16 cellular contexts compared by ENCODE assay signal in genomic region chr3:41101231-41101630, GRCh38.
A peak's percentile ranks its signal among the peaks of the same experiment; 100 is the strongest.
DNase-seq lines count a peak whose midpoint lies in the region; ATAC-seq, FAIRE-seq and TF ChIP-seq lines count a peak whose summit lies in the region.
"Had no signal": no experiment of that assay in that cellular context is flagged by ENCODE, and none has a peak within 500 bp of the region (broad histone marks: within the 10 kb centered on the region; RNA-seq: fewer than 3 reads in every experiment).

No MANE protein-coding gene starts in this region.

- H3K4me1 ChIP-seq in GM23338 (ENCODE audit: insufficient read depth): peaks cover 14% of the 10 kb centered on the region; the same call in 1 of the 2 replicates
- peaks cover 9% of the 10 kb centered on the region for H3K4me1 ChIP-seq in hepatocyte (ENCODE audit: insufficient read depth)
- H3K4me1 ChIP-seq in mesendoderm (ENCODE audit: control insufficient read depth, low read depth, low read length): peaks cover 15% of the 10 kb centered on the region
- H3K4me1 ChIP-seq: BLaER1 treated with 17β-estradiol and CSF1 and Interleukin-3, amounts not matched to agents 10 nM and 100 nM; HAP-1 had no signal

- peaks cover 3% of the 10 kb centered on the region for H3K27me3 Mint-ChIP-seq in GM23338 (ENCODE audit: insufficient read depth, low read depth, poor library complexity)
- H3K27me3 Mint-ChIP-seq in activated CD4-positive, alpha-beta T cell treated with anti-CD3 and anti-CD28 coated beads for 36 hours: no peaks in the 10 kb centered on the region

- H3K9me2 ChIP-seq in GM23338 (ENCODE audit: insufficient read depth) (peaks cover 11% of the 10 kb centered on the region; the same call in 1 of the 2 replicates), hepatocyte (replicated peaks; ENCODE audit: insufficient read depth) (no peaks in the 10 kb centered on the region)

- TF ChIP-seq CTCF in GM23338 (conservative IDR thresholded peaks at IDR 0.05; ENCODE audit: low read depth in 2 of 2) (0 out of 4 replicates have a peak, but pooled peaks of 1 of the 2 experiments have one; percentile 2), bronchial epithelial cell (IDR thresholded peaks at IDR 0.05; ENCODE audit: insufficient read depth, low read length, severe bottlenecking) (no peak), hepatocyte (IDR thresholded peaks at IDR 0.05; ENCODE audit: poor library complexity) (no peak)

- H3K4ac ChIP-seq in mesendoderm (ENCODE audit: low read depth, low read length): no peak overlapping the region

- H3K27ac ChIP-seq in GM23338 (ENCODE audit: low read depth): no peak overlapping the region
- peak overlapping the region; percentile 82 for H3K27ac ChIP-seq in hepatocyte
- no peak overlapping the region for H3K27ac ChIP-seq in mesendoderm (ENCODE audit: low read depth, low read length)
- H3K27ac ChIP-seq: BLaER1 treated with 17β-estradiol and CSF1 and Interleukin-3, amounts not matched to agents 10 nM and 100 nM had no signal

- H2AFZ ChIP-seq in GM23338 (no peak overlapping the region), hepatocyte (no peak overlapping the region)

- no peak overlapping the region for H3K9ac ChIP-seq in mesendoderm (ENCODE audit: low read length)
- H3K9ac ChIP-seq: BLaER1 treated with 17β-estradiol and CSF1 and Interleukin-3, amounts not matched to agents 10 nM and 100 nM had no signal

- no peaks in the 10 kb centered on the region for H3K27me3 ChIP-seq in GM23338 (ENCODE audit: insufficient read depth)
- no peaks in the 10 kb centered on the region for H3K27me3 ChIP-seq in bronchial epithelial cell (ENCODE audit: control insufficient read depth, insufficient read depth, low read length)
- no peaks in the 10 kb centered on the region for H3K27me3 ChIP-seq in hepatocyte
- H3K27me3 ChIP-seq in mesendoderm (ENCODE audit: insufficient read depth, low read length, poor library complexity): no peaks in the 10 kb centered on the region
- H3K27me3 ChIP-seq: BLaER1 treated with 17β-estradiol and CSF1 and Interleukin-3, amounts not matched to agents 10 nM and 100 nM had no signal

- H3K9me3 Mint-ChIP-seq in GM23338: no peaks in the 10 kb centered on the region
- no peaks in the 10 kb centered on the region for H3K9me3 Mint-ChIP-seq in activated CD4-positive, alpha-beta T cell treated with anti-CD3 and anti-CD28 coated beads for 36 hours (ENCODE audit: low read depth)
- H3K9me3 Mint-ChIP-seq: CD8-positive, alpha-beta T cell had no signal

- no peak overlapping the region for H3K27ac Mint-ChIP-seq in GM23338
- no peak overlapping the region for H3K27ac Mint-ChIP-seq in activated CD4-positive, alpha-beta T cell treated with anti-CD3 and anti-CD28 coated beads for 36 hours
- H3K27ac Mint-ChIP-seq: B cell; CD8-positive, alpha-beta T cell had no signal

- H3K79me1 ChIP-seq in mesendoderm (ENCODE audit: low read length): no peaks in the 10 kb centered on the region

- H2BK5ac ChIP-seq in mesendoderm (ENCODE audit: low read length): no peak overlapping the region

- POLR2A ChIA-PET in activated CD4-positive, alpha-beta T cell treated with anti-CD3 and anti-CD28 coated beads for 36 hours (lab: Charles Lee): no interaction called here

- no peaks in the 10 kb centered on the region for H3F3A ChIP-seq in GM23338 (replicated peaks; ENCODE audit: low read depth)

- H3K79me2 ChIP-seq in GM23338 (replicated peaks; ENCODE audit: insufficient read depth): no peaks in the 10 kb centered on the region
- no peaks in the 10 kb centered on the region for H3K79me2 ChIP-seq in hepatocyte
- H3K79me2 ChIP-seq in mesendoderm (ENCODE audit: control insufficient read depth, insufficient read depth, low read length): no peaks in the 10 kb centered on the region

- H3K36me3 ChIP-seq in GM23338 (ENCODE audit: insufficient read depth) (no peaks in the 10 kb centered on the region), bronchial epithelial cell (ENCODE audit: control insufficient read depth, insufficient read depth, low read length) (no peaks in the 10 kb centered on the region), hepatocyte (replicated peaks; ENCODE audit: insufficient read depth, low read depth) (no peaks in the 10 kb centered on the region), mesendoderm (ENCODE audit: control insufficient read depth, insufficient read depth, low read length) (no peaks in the 10 kb centered on the region)
- H3K36me3 ChIP-seq: BLaER1 treated with 17β-estradiol and CSF1 and Interleukin-3, amounts not matched to agents 10 nM and 100 nM; HAP-1 had no signal

- H3K4me3 ChIP-seq in GM23338 (no peak overlapping the region), bronchial epithelial cell (ENCODE audit: low read depth, low read length) (no peak overlapping the region), hepatocyte (no peak overlapping the region), mesendoderm (ENCODE audit: low read length) (no peak overlapping the region)
- H3K4me3 ChIP-seq: BLaER1 treated with 17β-estradiol and CSF1 and Interleukin-3, amounts not matched to agents 10 nM and 100 nM; HAP-1 had no signal

- intact Hi-C loops in activated CD4-positive, alpha-beta T cell treated with anti-CD3 and anti-CD28 coated beads for 36 hours (cut with DNase I, micrococcal nuclease): no loop called here

- H3K56ac ChIP-seq in mesendoderm (ENCODE audit: low read length): no peak overlapping the region

- no peak overlapping the region for H3K23ac ChIP-seq in mesendoderm (ENCODE audit: low read length)

- 0 out of 2 replicates have a peak overlapping the region, but pooled peaks have one; percentile 5 for H3K4me2 ChIP-seq in GM23338
- H3K4me2 ChIP-seq in hepatocyte: no peak overlapping the region
- H3K4me2 ChIP-seq in mesendoderm (ENCODE audit: low read length): no peak overlapping the region
- H3K4me2 ChIP-seq: BLaER1 treated with 17β-estradiol and CSF1 and Interleukin-3, amounts not matched to agents 10 nM and 100 nM had no signal

- 67% methylated on average over 1 of the region's 1 CpG for WGBS in hepatocyte (ENCODE audit: low lambda C conversion rate, missing lambda C conversion rate)
- no CpG with 5 or more reads among the region's 1 CpG for WGBS in mesendoderm (ENCODE audit: extremely low coverage, insufficient coverage, low lambda C conversion rate)

- FAIRE-seq in bronchial epithelial cell (lab: Jason Lieb, UNC): peak; percentile 66

- H3K9me3 ChIP-seq in hepatocyte (ENCODE audit: low read depth): no peaks in the 10 kb centered on the region
- H3K9me3 ChIP-seq: BLaER1 treated with 17β-estradiol and CSF1 and Interleukin-3, amounts not matched to agents 10 nM and 100 nM; HAP-1 had no signal

- H2BK15ac ChIP-seq in mesendoderm (replicated peaks; ENCODE audit: low read depth): no peak overlapping the region

- H2BK120ac ChIP-seq in mesendoderm (ENCODE audit: low read depth, low read length): no peak overlapping the region

- H4K20me1 ChIP-seq in GM23338 (replicated peaks; ENCODE audit: insufficient read depth): no peaks in the 10 kb centered on the region
- H4K20me1 ChIP-seq in hepatocyte (ENCODE audit: insufficient read depth, poor library complexity, severe bottlenecking): no peaks in the 10 kb centered on the region
- H4K20me1 ChIP-seq: BLaER1 treated with 17β-estradiol and CSF1 and Interleukin-3, amounts not matched to agents 10 nM and 100 nM had no signal

- H3K4me1 Mint-ChIP-seq in GM23338: no peaks in the 10 kb centered on the region
- no peaks in the 10 kb centered on the region for H3K4me1 Mint-ChIP-seq in activated CD4-positive, alpha-beta T cell treated with anti-CD3 and anti-CD28 coated beads for 36 hours
- H3K4me1 Mint-ChIP-seq: B cell had no signal

- DNase-seq in GM23338 (ENCODE audit: low spot score): peak; percentile 31
- DNase-seq in bronchial epithelial cell (ENCODE audit: low read depth): no peak
- no peak for DNase-seq in hepatocyte (ENCODE audit: low spot score)
- peak; percentile 51 for DNase-seq in mesendoderm
- DNase-seq in NCI-H2227 (lab: John Stamatoyannopoulos, UW; ENCODE audit: unreplicated experiment): no peak
- DNase-seq in activated CD4-positive, alpha-beta T cell treated with anti-CD3 and anti-CD28 coated beads for 4 hours: no peak
- DNase-seq in activated CD4-positive, alpha-beta T cell treated with anti-CD3 and anti-CD28 coated beads for 36 hours: no peak
- DNase-seq: 8988T; Calu3; CD8-positive, alpha-beta T cell; DMS79 treated with DMSO at 0.1 percent for 48 hours; GF-D8 had no signal

- no peak overlapping the region for H3K4me3 Mint-ChIP-seq in GM23338
- no peak overlapping the region for H3K4me3 Mint-ChIP-seq in activated CD4-positive, alpha-beta T cell treated with anti-CD3 and anti-CD28 coated beads for 36 hours
- H3K4me3 Mint-ChIP-seq: B cell; CD8-positive, alpha-beta T cell had no signal

- H2AK5ac ChIP-seq in mesendoderm (ENCODE audit: low read length): no peak overlapping the region

- peak; percentile 90 for ATAC-seq in GM23338
- no peak for ATAC-seq in HG03457 (IDR thresholded peaks at IDR 0.05; ENCODE audit: unreplicated experiment)
- ATAC-seq in activated CD4-positive, alpha-beta T cell treated with anti-CD3 and anti-CD28 coated beads for 36 hours: no peak
- ATAC-seq: CD8-positive, alpha-beta T cell had no signal

- no peak overlapping the region for H4K8ac ChIP-seq in mesendoderm (ENCODE audit: low read depth, low read length)

- CTCF ChIA-PET in activated CD4-positive, alpha-beta T cell treated with anti-CD3 and anti-CD28 coated beads for 36 hours (lab: Charles Lee): interaction anchor here (0.6 kb wide), 1 partner anchor 169 kb away, joined by 3 read pairs; no protein-coding TSS in a partner anchor

- H3K18ac ChIP-seq in mesendoderm (ENCODE audit: low read length): no peak overlapping the region

- H4K5ac ChIP-seq in mesendoderm (ENCODE audit: low read length): no peak overlapping the region

- no peaks in the 10 kb centered on the region for H3K36me3 Mint-ChIP-seq in GM23338 (ENCODE audit: low read depth)
- H3K36me3 Mint-ChIP-seq in activated CD4-positive, alpha-beta T cell treated with anti-CD3 and anti-CD28 coated beads for 36 hours (ENCODE audit: low read depth): no peaks in the 10 kb centered on the region
- H3K36me3 Mint-ChIP-seq: CD8-positive, alpha-beta T cell had no signal

TF ChIP-seq in GM23338, 12 proteins besides CTCF, POLR2A, EP300 and RAD21 (continues in another document):
- TF ChIP-seq JUNB (IDR thresholded peaks at IDR 0.05; ENCODE audit: unreplicated experiment) (no peak), ZNF114 (CRISPR knock-in tag; IDR thresholded peaks at IDR 0.05) (no peak)

Comparison
In these comparisons a context has a peak if more than half of its experiments do, and no peak if none do; other contexts are left out.
1. DNase-seq: peak in GM23338 (single experiment) and mesendoderm (single experiment); none in bronchial epithelial cell (single experiment), hepatocyte (single experiment), NCI-H2227 (single experiment), activated CD4-positive, alpha-beta T cell treated with anti-CD3 and anti-CD28 coated beads for 4 hours (0 of 2) and activated CD4-positive, alpha-beta T cell treated with anti-CD3 and anti-CD28 coated beads for 36 hours (single experiment).